In the genomic region with DNA sequence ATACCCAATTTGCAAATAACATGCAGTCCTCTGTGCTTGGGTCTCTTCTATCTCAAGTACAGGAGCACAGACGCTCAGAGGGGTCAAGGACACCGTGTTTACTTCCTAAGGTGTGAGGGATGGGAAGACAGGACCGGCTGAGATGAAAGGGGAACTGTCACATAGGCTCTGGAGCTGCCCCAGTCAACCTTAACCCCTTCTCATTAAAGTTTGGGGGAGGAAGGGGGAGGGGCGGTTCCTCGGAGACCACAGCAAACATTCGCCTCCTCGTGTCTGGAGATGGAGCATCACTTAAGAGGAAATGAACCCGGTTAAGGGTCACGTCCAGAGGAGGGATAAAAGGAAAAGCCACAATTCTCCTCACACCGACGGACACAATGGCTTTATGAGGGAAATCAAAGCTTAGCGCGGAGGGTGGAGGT, we compare ENCODE assay signal across 7 cellular contexts. TPM values are rescaled to one million over a fixed set of nuclear protein-coding genes. Genes with fewer than 3 reads are reported as not detected.
DNase-seq lines count a peak whose midpoint lies in the region; ATAC-seq lines count a peak whose summit lies in the region.

No MANE protein-coding gene starts in this region.

- H3K4me3 Mint-ChIP-seq in activated CD4-positive, alpha-beta memory T cell treated with anti-CD3 and anti-CD28 coated beads for 36 hours: peak overlapping the region; percentile 79

- CTCF ChIA-PET in activated CD4-positive, alpha-beta memory T cell treated with anti-CD3 and anti-CD28 coated beads for 36 hours (lab: Charles Lee): interaction anchor here (0.6 to 9.8 kb wide), 15 partner anchors 9 to 248 kb away, joined by 3 to 161 read pairs (median 3); no protein-coding TSS in a partner anchor

- peaks cover 14% of the 10 kb centered on the region for H3K4me1 Mint-ChIP-seq in activated CD4-positive, alpha-beta memory T cell treated with anti-CD3 and anti-CD28 coated beads for 36 hours (ENCODE audit: low read depth)

- WGBS in HUES64: 1% methylated on average over 13 of the region's 13 CpGs
- WGBS in iPS DF 6.9 (ENCODE audit: insufficient coverage, insufficient read length): no CpG with 5 or more reads among the region's 13 CpGs

- H3K9ac ChIP-seq in HUES64 (ENCODE audit: low read depth, low read length): no peak overlapping the region

- ATAC-seq in esophagus mucosa: no peak
- no peak for ATAC-seq in HG02798 (IDR thresholded peaks at IDR 0.05; ENCODE audit: poor library complexity, unreplicated experiment)
- no peak for ATAC-seq in HG02981 (IDR thresholded peaks at IDR 0.05; ENCODE audit: unreplicated experiment)

- peaks cover 54% of the 10 kb centered on the region for H3K27me3 ChIP-seq in HUES64 (ENCODE audit: insufficient read depth, low read length)
- H3K27me3 ChIP-seq in iPS DF 6.9 (ENCODE audit: control insufficient read depth, insufficient read depth, low read length): peaks cover 16% of the 10 kb centered on the region

- no peak for DNase-seq in activated CD4-positive, alpha-beta memory T cell treated with anti-CD3 and anti-CD28 coated beads for 36 hours
- DNase-seq in iPS DF 6.9 (ENCODE audit: low read depth, low spot score): no peak

- no peak overlapping the region for H3K27ac Mint-ChIP-seq in activated CD4-positive, alpha-beta memory T cell treated with anti-CD3 and anti-CD28 coated beads for 36 hours

- H3K9me3 Mint-ChIP-seq in activated CD4-positive, alpha-beta memory T cell treated with anti-CD3 and anti-CD28 coated beads for 36 hours: no peaks in the 10 kb centered on the region

- H3K36me3 ChIP-seq in HUES64 (ENCODE audit: insufficient read depth, low read length) (no peaks in the 10 kb centered on the region), iPS DF 6.9 (ENCODE audit: control insufficient read depth, insufficient read depth, low read length) (no peaks in the 10 kb centered on the region; the same call in 1 of the 2 replicates)

- H3K27ac ChIP-seq in HUES64 (ENCODE audit: low read depth, low read length) (no peak overlapping the region), iPS DF 6.9 (ENCODE audit: low read length) (no peak overlapping the region), skin epidermis (peak overlapping the region in 18 of 21 experiments; percentile 50 to 90 (median 82))

- H3K9me3 ChIP-seq in HUES64 (ENCODE audit: insufficient read depth, low read depth, low read length): no peaks in the 10 kb centered on the region
- H3K9me3 ChIP-seq in iPS DF 6.9 (ENCODE audit: control insufficient read depth, insufficient read depth, low read length): no peaks in the 10 kb centered on the region

- H3K4me1 ChIP-seq in HUES64 (ENCODE audit: insufficient read depth, low read length) (peaks cover 11% of the 10 kb centered on the region; the same call in 1 of the 2 replicates), iPS DF 6.9 (ENCODE audit: control insufficient read depth, insufficient read depth, low read length) (0 out of 2 replicates have a peak, but pooled peaks cover 2% of the 10 kb centered on the region)

- no peaks in the 10 kb centered on the region for H3K36me3 Mint-ChIP-seq in activated CD4-positive, alpha-beta memory T cell treated with anti-CD3 and anti-CD28 coated beads for 36 hours

- H3K4me3 ChIP-seq in HUES64 (ENCODE audit: low read length) (peak overlapping the region; percentile 65), iPS DF 6.9 (ENCODE audit: low read length) (peak overlapping the region; percentile 69; the same call in 1 of the 2 replicates), skin epidermis (peak overlapping the region; percentile 52 to 69 (median 60))

- POLR2A ChIA-PET in activated CD4-positive, alpha-beta memory T cell treated with anti-CD3 and anti-CD28 coated beads for 36 hours (lab: Charles Lee): no interaction called here

- intact Hi-C loops in activated CD4-positive, alpha-beta memory T cell treated with anti-CD3 and anti-CD28 coated beads for 36 hours (cut with micrococcal nuclease): loop anchor here (5.0 kb wide), 1 partner anchor 52 kb away; no protein-coding TSS in a partner anchor

- H3K27me3 Mint-ChIP-seq in activated CD4-positive, alpha-beta memory T cell treated with anti-CD3 and anti-CD28 coated beads for 36 hours: peaks cover 27% of the 10 kb centered on the region

RNA-seq across cellular contexts. Expression of gene SH3PXD2A, which starts 1.1 kb away (rescaled TPM):
- polyA plus RNA-seq in HUES64 (2013, experiment 1 of 2): 5.3 TPM
- polyA plus RNA-seq in HUES64 (2013, experiment 2 of 2): 7.9 TPM
- total RNA-seq in activated CD4-positive, alpha-beta memory T cell treated with anti-CD3 and anti-CD28 coated beads for 36 hours: 10 to 100 TPM in 1 of 2 experiments, 1 to 10 TPM in 1; 10.0 to 10.3 TPM
- 34.0 TPM for total RNA-seq in esophagus mucosa

Comparison
In these comparisons a context has a peak if more than half of its experiments do, and no peak if none do; other contexts are left out.
1. H3K27ac ChIP-seq: peak in skin epidermis (18 of 21); none in HUES64 (single experiment) and iPS DF 6.9 (single experiment).
2. Peak in every context shown above with its lines, with median percentiles within 50 percentile points of each other: H3K4me3 ChIP-seq.